16 cellular contexts compared by ENCODE assay signal in the genomic region with DNA sequence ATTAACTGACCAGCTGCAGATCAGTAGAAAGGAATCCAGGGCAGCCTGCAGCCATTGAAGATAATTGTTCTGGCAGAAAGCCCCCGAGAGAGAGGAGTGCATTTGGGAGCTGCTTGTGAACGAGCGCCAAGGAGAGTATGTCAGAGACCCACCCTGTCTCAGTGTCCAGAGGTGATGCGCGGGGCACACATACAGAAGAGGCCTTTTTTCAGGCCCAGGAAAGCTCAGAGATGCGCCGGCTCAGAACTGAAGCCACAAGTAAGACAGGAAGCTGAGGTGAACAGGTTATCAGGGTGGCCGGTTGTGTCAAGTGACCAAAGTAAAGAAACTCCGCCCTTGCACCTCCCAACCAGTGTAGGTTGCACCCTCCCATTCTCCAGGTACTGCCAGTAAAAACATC. TPM values are rescaled to one million over a fixed set of nuclear protein-coding genes. Genes with fewer than 3 reads are reported as not detected.
DNase-seq lines count a peak whose midpoint lies in the region; ATAC-seq and TF ChIP-seq lines count a peak whose summit lies in the region.
"Had no signal": no experiment of that assay in that cellular context is flagged by ENCODE, and none has a peak within 500 bp of the region (broad histone marks: within the 10 kb centered on the region; RNA-seq: fewer than 3 reads in every experiment).

No MANE protein-coding gene starts in this region.

- no peak for ATAC-seq in Panc1
- ATAC-seq: K562 had no signal

- H3K27ac ChIP-seq in Panc1 (ENCODE audit: low read length) (peak overlapping the region; percentile 68), osteoblast (ENCODE audit: low read depth, low read length) (peak overlapping the region; percentile 67), esophagus squamous epithelium (peak overlapping the region in 1 of 4 donors; percentile 70)
- H3K27ac ChIP-seq: psoas muscle had no signal

- 65 to 74% methylated on average over 9 of the region's 9 CpGs for WGBS in esophagus squamous epithelium, 2 donors

- BruUV-seq in Panc1 (replicated peaks; lab: Mats Ljungman, UMichigan): no TSS peak

- H2AFZ ChIP-seq in osteoblast (ENCODE audit: low read length): no peak overlapping the region
- H2AFZ ChIP-seq: PC-9 had no signal

- in situ Hi-C loops in Panc1 (cut with HindIII; ENCODE audit: low pct_unique_long_range_greater_than_20kb, low sequenced_read_pairs): no loop called here

- CTCF ChIA-PET in Panc1 (lab: Charles Lee): no interaction called here

- peak overlapping the region; percentile 14 for H3K4me2 ChIP-seq in osteoblast (ENCODE audit: insufficient read depth, low read length)

- H4K20me1 ChIP-seq in osteoblast (ENCODE audit: insufficient read depth, low read length): no peaks in the 10 kb centered on the region

- TF ChIP-seq CTCF in Panc1 (IDR thresholded peaks at IDR 0.05) (no peak), osteoblast (IDR thresholded peaks at IDR 0.05; ENCODE audit: extremely low read depth, low read depth, low read length) (no peak), esophagus squamous epithelium (IDR thresholded peaks at IDR 0.05) (no peak)

- H3K36me3 ChIP-seq in Panc1 (ENCODE audit: control insufficient read depth, insufficient read depth, low read length) (no peaks in the 10 kb centered on the region), osteoblast (ENCODE audit: insufficient read depth, low read length) (no peaks in the 10 kb centered on the region), esophagus squamous epithelium (no peaks in the 10 kb centered on the region)

- POLR2A ChIA-PET in Panc1 (lab: Charles Lee): interaction anchor here (0.5 kb wide), 1 partner anchor 472 kb away, joined by 3 read pairs; no protein-coding TSS in a partner anchor

- TF ChIP-seq POLR2A in esophagus squamous epithelium (IDR thresholded peaks at IDR 0.05): no peak

- H3K4me1 ChIP-seq in Panc1 (ENCODE audit: control insufficient read depth, insufficient read depth, low read length) (peaks cover 50% of the 10 kb centered on the region), osteoblast (ENCODE audit: insufficient read depth, low read length) (peaks cover 55% of the 10 kb centered on the region), esophagus squamous epithelium (peaks cover 27 to 61% (median 30%) of the 10 kb centered on the region in 3 donors)

- H3K9me3 ChIP-seq in Panc1 (ENCODE audit: control insufficient read depth, insufficient read depth, low read depth, low read length) (no peaks in the 10 kb centered on the region), osteoblast (ENCODE audit: low read depth, low read length) (no peaks in the 10 kb centered on the region), esophagus squamous epithelium (no peaks in the 10 kb centered on the region)
- H3K9me3 ChIP-seq: psoas muscle had no signal

- intact Hi-C loops in Panc1 (cut with micrococcal nuclease; ENCODE audit: unreplicated experiment) (no loop called here), esophagus squamous epithelium (cut with DNase I) (no loop called here), head of caudate nucleus (cut with DNase I) (no loop called here)

- H3K4me3 ChIP-seq in Panc1 (ENCODE audit: low read depth in 2 of 2, low read length in 2 of 2): no peak overlapping the region
- no peak overlapping the region for H3K4me3 ChIP-seq in osteoblast (ENCODE audit: insufficient read depth, low read length)
- H3K4me3 ChIP-seq in esophagus squamous epithelium: no peak overlapping the region
- H3K4me3 ChIP-seq: dorsolateral prefrontal cortex, K562, PC-9, psoas muscle had no signal

- H3K79me2 ChIP-seq in osteoblast (ENCODE audit: insufficient read depth, low read length): no peaks in the 10 kb centered on the region

- no peaks in the 10 kb centered on the region for H3K27me3 ChIP-seq in Panc1 (ENCODE audit: control insufficient read depth, insufficient read depth, low read length)
- no peaks in the 10 kb centered on the region for H3K27me3 ChIP-seq in osteoblast (ENCODE audit: insufficient read depth, low read length)
- no peaks in the 10 kb centered on the region for H3K27me3 ChIP-seq in esophagus squamous epithelium
- H3K27me3 ChIP-seq: dorsolateral prefrontal cortex had no signal

- DNase-seq in GM03348 (ENCODE audit: low spot score): peak; percentile 35
- DNase-seq in Panc1 (ENCODE audit: low read depth, low spot score): no peak
- DNase-seq in fibroblast of the conjunctiva (ENCODE audit: low read depth): peak; percentile 52
- DNase-seq in osteoblast (ENCODE audit: insufficient read length, low spot score, missing footprints): no peak
- DNase-seq in C1 segment of cervical spinal cord (lab: John Stamatoyannopoulos, UW): no peak
- DNase-seq in esophagus squamous epithelium (lab: John Stamatoyannopoulos, UW): no peak
- DNase-seq in MV-4-11 (lab: John Stamatoyannopoulos, UW): no peak
- DNase-seq in head of caudate nucleus: no peak
- DNase-seq: activated naive CD4-positive, alpha-beta T cell treated with anti-CD3 and anti-CD28 coated beads, Interleukin-2, amount 50 U/mL, for 16 hours; dorsolateral prefrontal cortex; NCI-H2081 treated with DMSO at 0.1 percent for 48 hours; psoas muscle; stimulated activated CD4-positive, alpha-beta T cell treated with anti-CD3 and anti-CD28 coated beads, Interleukin-4, amount 100 ng/mL, for 4 hours; T1000 had no signal

RNA-seq across cellular contexts. Expression of a gene that starts 59.8 kb away (rescaled TPM):
- total RNA-seq in Panc1 (2021; ENCODE audit: unreplicated experiment) (141 TPM), osteoblast (114 and 117 TPM in 2 replicates), esophagus squamous epithelium (10 to 100 TPM; 13.3 to 37.2 (median 22.5) TPM)
- polyA plus RNA-seq in Panc1 (2012; ENCODE audit: insufficient read length): 63.2 TPM
- polyA plus RNA-seq: K562 had no signal

Comparison
In these comparisons a context has a peak if more than half of its experiments do, and no peak if none do; other contexts are left out.
1. DNase-seq: peak in GM03348 (single experiment) and fibroblast of the conjunctiva (single experiment); none in Panc1 (single experiment), osteoblast (single experiment), C1 segment of cervical spinal cord (0 of 14), esophagus squamous epithelium (single experiment), MV-4-11 (single experiment) and head of caudate nucleus (0 of 42).